13 cellular contexts compared by ENCODE assay signal in the genomic region with DNA sequence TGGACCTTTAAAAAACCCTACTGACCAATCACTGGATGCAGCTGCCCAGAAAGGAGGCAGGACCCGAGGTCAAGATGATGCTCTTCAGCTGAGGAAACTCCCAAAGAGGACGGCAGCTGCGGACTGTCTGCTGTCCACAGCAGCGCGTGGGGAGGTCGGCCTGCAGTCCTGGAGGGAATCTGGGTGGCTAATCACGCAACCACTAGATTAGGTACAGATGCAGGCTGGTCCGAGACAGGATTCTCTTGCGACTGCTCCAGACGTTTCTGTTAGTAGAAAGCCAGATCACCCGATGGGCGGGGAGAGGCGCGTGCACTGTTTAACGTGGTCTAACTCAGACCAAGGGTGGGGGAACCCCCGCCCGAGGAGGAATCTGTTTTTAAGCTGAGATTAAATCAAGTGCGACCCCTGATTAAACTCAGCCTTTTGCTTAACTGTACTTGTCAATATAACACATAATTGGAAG. TPM values are rescaled to one million over a fixed set of nuclear protein-coding genes. Genes with fewer than 3 reads are reported as not detected.
DNase-seq lines count a peak whose midpoint lies in the region; ATAC-seq, FAIRE-seq and TF ChIP-seq lines count a peak whose summit lies in the region.
"Had no signal": no experiment of that assay in that cellular context is flagged by ENCODE, and none has a peak within 500 bp of the region (broad histone marks: within the 10 kb centered on the region; RNA-seq: fewer than 3 reads in every experiment).

No MANE protein-coding gene starts in this region.

- CTCF ChIA-PET in H1 (lab: Charles Lee; ENCODE audit: partially characterized antibody) = interaction anchor here (0.6 to 10.4 kb wide), 29 partner anchors 10 to 379 kb away, joined by 3 to 157 read pairs (median 5); a partner anchor contains a TSS

- peaks cover 4% of the 10 kb centered on the region for H3K4me1 Mint-ChIP-seq in CD14-positive monocyte
- H3K4me1 Mint-ChIP-seq: nephron had no signal

- H3K36me3 Mint-ChIP-seq in CD14-positive monocyte = no peaks in the 10 kb centered on the region

- peaks cover 72 to 92% (median 75%) of the 10 kb centered on the region in 3 donors for H3K27me3 Mint-ChIP-seq in CD14-positive monocyte (ENCODE audit: low read depth in 3 of 3)

- H3K27me3 ChIP-seq in H1 (replicated peaks in 1 of 4; ENCODE audit: control insufficient read depth in 3 of 4, extremely low read depth in 1 of 4, insufficient read depth in 3 of 4, low read length in 3 of 4) = no peaks in the 10 kb centered on the region

- H3K4me3 Mint-ChIP-seq in CD14-positive monocyte = peak overlapping the region in 1 of 2 donors; percentile 63
- H3K4me3 Mint-ChIP-seq: nephron had no signal

- no peak for ATAC-seq in GM19467 (IDR thresholded peaks at IDR 0.05; ENCODE audit: unreplicated experiment)

- H3K23me2 ChIP-seq in H1 (ENCODE audit: low read depth, low read length) = no peaks in the 10 kb centered on the region

- H3K18ac ChIP-seq in H1 (ENCODE audit: extremely low read depth, low read length) = no peak overlapping the region

- H3K9me3 ChIP-seq in H1 (ENCODE audit: insufficient read depth in 2 of 2, low read depth in 1 of 2, low read length in 1 of 2) = no peaks in the 10 kb centered on the region
- H3K9me3 ChIP-seq: adrenal gland had no signal

- H3K9me3 Mint-ChIP-seq in CD14-positive monocyte = peaks cover 0 to 2% (median 0%) of the 10 kb centered on the region in 7 donors
- H3K9me3 Mint-ChIP-seq: nephron had no signal

- no peak overlapping the region for H3K27ac ChIP-seq in H1 (ENCODE audit: low read depth, low read length)
- H3K27ac ChIP-seq: adrenal gland had no signal

- H2BK20ac ChIP-seq in H1 (ENCODE audit: low read length) = no peak overlapping the region

- H3K56ac ChIP-seq in H1 (replicated peaks; ENCODE audit: insufficient read length, low read depth, low read length) = no peak overlapping the region

- FAIRE-seq in H1 (lab: Jason Lieb, UNC) = no peak
- FAIRE-seq: D721Med had no signal

- intact Hi-C loops in CD14-positive monocyte (cut with micrococcal nuclease) = loop anchor here (2.0 to 10.0 kb wide), 3 partner anchors 187 to 567 kb away; no protein-coding TSS in a partner anchor

- H3K4ac ChIP-seq in H1 (replicated peaks; ENCODE audit: insufficient read length, low read depth, low read length) = no peak overlapping the region

- no peak for TF ChIP-seq CTCF in AG10803 (conservative IDR thresholded peaks at IDR 0.05; ENCODE audit: low read length)
- no peak for TF ChIP-seq CTCF in H1 (IDR thresholded peaks at IDR 0.05; ENCODE audit: control extremely low read depth in 1 of 3, insufficient read depth in 1 of 3, low read depth in 1 of 3, low read length in 3 of 3)
- no peak for TF ChIP-seq CTCF in CD14-positive monocyte (IDR thresholded peaks at IDR 0.05)

- no peak overlapping the region for H2AK5ac ChIP-seq in H1 (ENCODE audit: low read depth, low read length)

- no peak for TF ChIP-seq RAD21 in H1 (IDR thresholded peaks at IDR 0.05 in 1 of 2, conservative IDR thresholded peaks at IDR 0.05 in 1 of 2; ENCODE audit: low read depth in 2 of 2, low read length in 2 of 2)

- no peak overlapping the region for H4K5ac ChIP-seq in H1 (ENCODE audit: insufficient read length, low read depth, low read length)

- H3K14ac ChIP-seq in H1 (ENCODE audit: insufficient read length) = no peak overlapping the region

- POLR2A ChIA-PET in H1 (lab: Charles Lee; ENCODE audit: partially characterized antibody) = interaction anchor here (1.1 kb wide), 1 partner anchor 37 kb away, joined by 3 read pairs; no protein-coding TSS in a partner anchor

- H4K91ac ChIP-seq in H1 (replicated peaks; ENCODE audit: insufficient read length, low read length) = no peak overlapping the region

- no peaks in the 10 kb centered on the region for H3K79me1 ChIP-seq in H1 (ENCODE audit: low read depth, low read length)

- no peaks in the 10 kb centered on the region for H4K20me1 ChIP-seq in H1 (replicated peaks in 1 of 2; ENCODE audit: control insufficient read depth in 1 of 2, insufficient read depth in 2 of 2, low read length in 2 of 2)

- no peaks in the 10 kb centered on the region for H3K36me3 ChIP-seq in H1 (ENCODE audit: control insufficient read depth in 2 of 4, insufficient read depth in 4 of 4, low read length in 3 of 4)
- H3K36me3 ChIP-seq: adrenal gland had no signal

- no peak overlapping the region for H3K4me2 ChIP-seq in H1 (ENCODE audit: insufficient read depth in 1 of 2, low read depth in 2 of 2, low read length in 2 of 2)

- DNase-seq in AG10803 (ENCODE audit: low read depth) = peak; percentile 66
- peak; percentile 54 for DNase-seq in HCEC 1CT
- no peak for DNase-seq in H1 (ENCODE audit: low read depth in 1 of 2, low spot score in 2 of 2)
- peak; percentile 56 for DNase-seq in myocyte (ENCODE audit: low read depth)
- DNase-seq in DMS114 treated with DMSO at 0.1 percent for 48 hours (lab: John Stamatoyannopoulos, UW; ENCODE audit: unreplicated experiment) = no peak
- no peak for DNase-seq in CD14-positive monocyte (ENCODE audit: low spot score)
- no peak for DNase-seq in effector CD8-positive, alpha-beta T cell (lab: John Stamatoyannopoulos, UW)
- DNase-seq: Kasumi-1; stimulated activated CD4-positive, alpha-beta T cell treated with anti-CD3 and anti-CD28 coated beads, Interleukin-12 subunit alpha, Interleukin-12 subunit beta, amount 100 ng/mL, for 4 hours had no signal

- H3K79me2 ChIP-seq in H1 (ENCODE audit: control insufficient read depth in 1 of 2, insufficient read depth in 2 of 2, low read length in 2 of 2) = no peaks in the 10 kb centered on the region

- H3K27ac Mint-ChIP-seq in CD14-positive monocyte = no peak overlapping the region
- H3K27ac Mint-ChIP-seq: nephron had no signal

- peak overlapping the region; percentile 59 for H2AFZ ChIP-seq in H1 (ENCODE audit: low read length)

- H4K8ac ChIP-seq in H1 (ENCODE audit: extremely low read depth, insufficient read depth, low read length) = peak overlapping the region; percentile 39; the same call in 1 of the 2 replicates

- no peak overlapping the region for H2BK12ac ChIP-seq in H1 (ENCODE audit: low read depth, low read length)

- no peak for TF ChIP-seq POLR2A in H1 (IDR thresholded peaks at IDR 0.05; ENCODE audit: control extremely low read depth in 1 of 2, low read depth in 2 of 2, low read length in 2 of 2)

- 85% methylated on average over 18 of the region's 18 CpGs; no CpG with 5 or more reads in 1 of the 2 experiments for WGBS in H1 (ENCODE audit: extremely low coverage in 1 of 2, insufficient coverage in 1 of 2, insufficient read length in 1 of 2, insufficient replicate concordance in 2 of 2, low coverage in 1 of 2, low lambda C conversion rate in 2 of 2, missing lambda C conversion rate in 1 of 2), 2 experiments

- H3K23ac ChIP-seq in H1 (ENCODE audit: insufficient read length) = no peak overlapping the region

- H2BK5ac ChIP-seq in H1 (ENCODE audit: low read depth, low read length) = no peak overlapping the region

- H3K4me3 ChIP-seq in AG10803 (ENCODE audit: low read length) (peak overlapping the region; percentile 39), H1 (ENCODE audit: extremely low read depth in 1 of 4, insufficient read depth in 2 of 4, low read depth in 3 of 4, low read length in 4 of 4) (no peak overlapping the region)
- H3K4me3 ChIP-seq: adrenal gland had no signal

- no peak for TF ChIP-seq EP300 in H1 (IDR thresholded peaks at IDR 0.05; ENCODE audit: borderline replicate concordance in 1 of 2, low read depth in 2 of 2, low read length in 2 of 2)

- H3K4me1 ChIP-seq in H1 (replicated peaks in 1 of 4; ENCODE audit: control insufficient read depth in 3 of 4, insufficient read depth in 4 of 4, low read length in 3 of 4) = peaks cover 0 to 2% (median 0%) of the 10 kb centered on the region in 4 experiments; a peak in 3 of 7 replicates
- H3K4me1 ChIP-seq: adrenal gland had no signal

- H2BK120ac ChIP-seq in H1 (replicated peaks; ENCODE audit: low read depth, low read length) = no peak overlapping the region

- H2BK15ac ChIP-seq in H1 (ENCODE audit: low read length) = no peak overlapping the region

- no peak overlapping the region; a peak in 2 of 7 replicates for H3K9ac ChIP-seq in H1 (replicated peaks in 1 of 4; ENCODE audit: extremely low read depth in 1 of 4, low read depth in 3 of 4, low read length in 3 of 4)

RNA-seq across cellular contexts. Expression of a gene that starts 8.8 kb away (rescaled TPM):
- total RNA-seq in H1 (2021; fragmentation: NEBNext Ultra II Directional; extraction: Animal tissue kit (Norgen Biotek cat#: 25700)) = not detected in 2 replicates
- not detected in 2 replicates for polyA plus RNA-seq in H1 (2011; rRNA removed)
- not detected for polyA plus RNA-seq in H1 (2011; cell fraction: cytosol; rRNA removed)
- polyA plus RNA-seq in H1 (2011; cell fraction: nucleus; rRNA removed) = not detected
- not detected in 4 replicates for polyA plus RNA-seq in H1 (2012, experiment 1 of 2)
- polyA plus RNA-seq in H1 (2012, experiment 2 of 2) = not detected
- not detected for polyA plus RNA-seq in H1 (2013, experiment 1 of 2)
- polyA plus RNA-seq in H1 (2013, experiment 2 of 2) = not detected
- polyA minus RNA-seq in H1 (2011; rRNA and poly(A)+ RNA removed) = not detected in 2 replicates
- polyA minus RNA-seq in H1 (2011; cell fraction: cytosol; rRNA and poly(A)+ RNA removed) = not detected
- not detected for polyA minus RNA-seq in H1 (2011; cell fraction: nucleus; rRNA and poly(A)+ RNA removed)
- 2.3 and 6.1 TPM in 2 replicates for total RNA-seq in myocyte
- 2.4 TPM for polyA plus RNA-seq in myocyte (2012)
- polyA plus RNA-seq in CD14-positive monocyte = not detected

RNA-seq across cellular contexts. Expression of a gene that starts 20.6 kb away (rescaled TPM):
- not detected in 2 replicates for total RNA-seq in H1 (2021; fragmentation: NEBNext Ultra II Directional; extraction: Animal tissue kit (Norgen Biotek cat#: 25700))
- polyA plus RNA-seq in H1 (2011; rRNA removed) (not detected in 2 replicates), CD14-positive monocyte (not detected)
- polyA plus RNA-seq in H1 (2011; cell fraction: cytosol; rRNA removed) = not detected
- not detected for polyA plus RNA-seq in H1 (2011; cell fraction: nucleus; rRNA removed)
- polyA plus RNA-seq in H1 (2012, experiment 1 of 2) = not detected in 4 replicates
- polyA plus RNA-seq in H1 (2012, experiment 2 of 2) = not detected
- not detected for polyA plus RNA-seq in H1 (2013, experiment 1 of 2)
- polyA plus RNA-seq in H1 (2013, experiment 2 of 2) = not detected
- not detected in 2 replicates for polyA minus RNA-seq in H1 (2011; rRNA and poly(A)+ RNA removed)
- not detected for polyA minus RNA-seq in H1 (2011; cell fraction: cytosol; rRNA and poly(A)+ RNA removed)
- not detected for polyA minus RNA-seq in H1 (2011; cell fraction: nucleus; rRNA and poly(A)+ RNA removed)
- 3.4 and 4.5 TPM in 2 replicates for total RNA-seq in myocyte
- polyA plus RNA-seq in myocyte (2012) = 1.1 TPM

RNA-seq across cellular contexts. Expression of a gene that starts 49.8 kb away (rescaled TPM):
- 11.2 and 12.2 TPM in 2 replicates for total RNA-seq in H1 (2021; fragmentation: NEBNext Ultra II Directional; extraction: Animal tissue kit (Norgen Biotek cat#: 25700))
- polyA plus RNA-seq in H1 (2011; rRNA removed) = 2.2 and 4.0 TPM in 2 replicates
- 4.0 TPM for polyA plus RNA-seq in H1 (2011; cell fraction: cytosol; rRNA removed)
- polyA plus RNA-seq in H1 (2011; cell fraction: nucleus; rRNA removed) = 4.3 TPM
- polyA plus RNA-seq in H1 (2012, experiment 1 of 2) = 5.4 to 6.7 TPM (median 5.6 TPM) in 4 replicates
- 0.64 TPM for polyA plus RNA-seq in H1 (2012, experiment 2 of 2)
- 5.5 TPM for polyA plus RNA-seq in H1 (2013, experiment 1 of 2)
- polyA plus RNA-seq in H1 (2013, experiment 2 of 2) = 5.5 TPM
- 9.4 and 15.2 TPM in 2 replicates for polyA minus RNA-seq in H1 (2011; rRNA and poly(A)+ RNA removed)
- polyA minus RNA-seq in H1 (2011; cell fraction: cytosol; rRNA and poly(A)+ RNA removed) = 12.6 TPM
- polyA minus RNA-seq in H1 (2011; cell fraction: nucleus; rRNA and poly(A)+ RNA removed) = 19.2 TPM
- total RNA-seq in myocyte = 11.1 and 12.0 TPM in 2 replicates
- polyA plus RNA-seq in myocyte (2012) = 6.3 TPM
- polyA plus RNA-seq in CD14-positive monocyte = 1 to 10 TPM; 3.4 to 4.0 TPM

RNA-seq across cellular contexts. Expression of a gene that starts 53.3 kb away (rescaled TPM):
- 103 and 105 TPM in 2 replicates for total RNA-seq in H1 (2021; fragmentation: NEBNext Ultra II Directional; extraction: Animal tissue kit (Norgen Biotek cat#: 25700))
- polyA plus RNA-seq in H1 (2011; rRNA removed) (59.8 and 93.8 TPM in 2 replicates), CD14-positive monocyte (not detected)
- 51.9 TPM for polyA plus RNA-seq in H1 (2011; cell fraction: cytosol; rRNA removed)
- polyA plus RNA-seq in H1 (2011; cell fraction: nucleus; rRNA removed) = 130 TPM
- 42.6 to 68.8 TPM (median 64.7 TPM) in 4 replicates for polyA plus RNA-seq in H1 (2012, experiment 1 of 2)
- polyA plus RNA-seq in H1 (2012, experiment 2 of 2) = 54.8 TPM
- polyA plus RNA-seq in H1 (2013, experiment 1 of 2) = 83.5 TPM
- polyA plus RNA-seq in H1 (2013, experiment 2 of 2) = 83.4 TPM
- 19.1 and 21.8 TPM in 2 replicates for polyA minus RNA-seq in H1 (2011; rRNA and poly(A)+ RNA removed)
- 43.2 TPM for polyA minus RNA-seq in H1 (2011; cell fraction: cytosol; rRNA and poly(A)+ RNA removed)
- 75.0 TPM for polyA minus RNA-seq in H1 (2011; cell fraction: nucleus; rRNA and poly(A)+ RNA removed)
- total RNA-seq in myocyte = 104 and 128 TPM in 2 replicates
- 81.2 TPM for polyA plus RNA-seq in myocyte (2012)

Comparison
In these comparisons a context has a peak if more than half of its experiments do, and no peak if none do; other contexts are left out.
1. DNase-seq: peak in AG10803 (single experiment), HCEC 1CT (single experiment) and myocyte (single experiment); none in H1 (0 of 2), DMS114 treated with DMSO at 0.1 percent for 48 hours (single experiment), CD14-positive monocyte (single experiment) and effector CD8-positive, alpha-beta T cell (single experiment).